2 cellular contexts compared by ENCODE assay signal in genomic region chr16:30011505-30012480, GRCh38.
TF ChIP-seq lines count a peak whose summit lies in the region.

No MANE protein-coding gene starts in this region.

TF ChIP-seq in HEK293, 187 proteins besides CTCF, POLR2A, EP300 and RAD21 (continues in another document):
- TF ChIP-seq ZNF112 (tag by site-specific recombination; IDR thresholded peaks at IDR 0.05) (no peak), HOXD13 (CRISPR knock-in tag; IDR thresholded peaks at IDR 0.05; ENCODE audit: borderline replicate concordance) (no peak), PATZ1 (tag by site-specific recombination; IDR thresholded peaks at IDR 0.05) (peak; percentile 27; the same call in 1 of the 2 replicates), ZNF530 (tag by site-specific recombination; IDR thresholded peaks at IDR 0.05; ENCODE audit: low read depth) (no peak), ZNF544 (tag by site-specific recombination; IDR thresholded peaks at IDR 0.05) (no peak), ZNF837 (tag by site-specific recombination; IDR thresholded peaks at IDR 0.05) (no peak), IKZF3 (tag by site-specific recombination; IDR thresholded peaks at IDR 0.05) (0 out of 2 replicates have a peak, but pooled peaks have one; percentile 17), ZNF830 (tag by site-specific recombination; IDR thresholded peaks at IDR 0.05; ENCODE audit: low read depth) (no peak), ZNF560 (tag by site-specific recombination; IDR thresholded peaks at IDR 0.05; ENCODE audit: borderline replicate concordance) (no peak), ZNF777 (tag by site-specific recombination; IDR thresholded peaks at IDR 0.05; ENCODE audit: borderline replicate concordance) (no peak), SCRT1 (tag by site-specific recombination; IDR thresholded peaks at IDR 0.05; ENCODE audit: borderline replicate concordance) (0 out of 2 replicates have a peak, but pooled peaks have one; percentile 37), PRDM10 (tag by site-specific recombination; IDR thresholded peaks at IDR 0.05) (peak; percentile 99), ZNF529 (tag by site-specific recombination; IDR thresholded peaks at IDR 0.05; ENCODE audit: insufficient replicate concordance) (no peak), ZBTB48 (tag by site-specific recombination; IDR thresholded peaks at IDR 0.05) (0 out of 2 replicates have a peak, but pooled peaks have one; percentile 11), ZFP69B (tag by site-specific recombination; IDR thresholded peaks at IDR 0.05) (no peak), ZSCAN30 (tag by site-specific recombination; IDR thresholded peaks at IDR 0.05) (no peak), SP3 (tag by site-specific recombination; IDR thresholded peaks at IDR 0.05) (0 out of 2 replicates have a peak, but pooled peaks have one; percentile 25), ZNF266 (tag by site-specific recombination; IDR thresholded peaks at IDR 0.05; ENCODE audit: low read depth) (no peak), SCRT2 (tag by site-specific recombination; IDR thresholded peaks at IDR 0.05) (peak; percentile 32; the same call in 1 of the 2 replicates), BCL11B (tag by site-specific recombination; IDR thresholded peaks at IDR 0.05; ENCODE audit: low read depth) (no peak)
- TF ChIP-seq, protein P1, sequence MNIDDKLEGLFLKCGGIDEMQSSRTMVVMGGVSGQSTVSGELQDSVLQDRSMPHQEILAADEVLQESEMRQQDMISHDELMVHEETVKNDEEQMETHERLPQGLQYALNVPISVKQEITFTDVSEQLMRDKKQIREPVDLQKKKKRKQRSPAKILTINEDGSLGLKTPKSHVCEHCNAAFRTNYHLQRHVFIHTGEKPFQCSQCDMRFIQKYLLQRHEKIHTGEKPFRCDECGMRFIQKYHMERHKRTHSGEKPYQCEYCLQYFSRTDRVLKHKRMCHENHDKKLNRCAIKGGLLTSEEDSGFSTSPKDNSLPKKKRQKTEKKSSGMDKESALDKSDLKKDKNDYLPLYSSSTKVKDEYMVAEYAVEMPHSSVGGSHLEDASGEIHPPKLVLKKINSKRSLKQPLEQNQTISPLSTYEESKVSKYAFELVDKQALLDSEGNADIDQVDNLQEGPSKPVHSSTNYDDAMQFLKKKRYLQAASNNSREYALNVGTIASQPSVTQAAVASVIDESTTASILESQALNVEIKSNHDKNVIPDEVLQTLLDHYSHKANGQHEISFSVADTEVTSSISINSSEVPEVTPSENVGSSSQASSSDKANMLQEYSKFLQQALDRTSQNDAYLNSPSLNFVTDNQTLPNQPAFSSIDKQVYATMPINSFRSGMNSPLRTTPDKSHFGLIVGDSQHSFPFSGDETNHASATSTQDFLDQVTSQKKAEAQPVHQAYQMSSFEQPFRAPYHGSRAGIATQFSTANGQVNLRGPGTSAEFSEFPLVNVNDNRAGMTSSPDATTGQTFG (tag by site-specific recombination; IDR thresholded peaks at IDR 0.05; ENCODE audit: borderline replicate concordance) = no peak
- TF ChIP-seq, protein P2, sequence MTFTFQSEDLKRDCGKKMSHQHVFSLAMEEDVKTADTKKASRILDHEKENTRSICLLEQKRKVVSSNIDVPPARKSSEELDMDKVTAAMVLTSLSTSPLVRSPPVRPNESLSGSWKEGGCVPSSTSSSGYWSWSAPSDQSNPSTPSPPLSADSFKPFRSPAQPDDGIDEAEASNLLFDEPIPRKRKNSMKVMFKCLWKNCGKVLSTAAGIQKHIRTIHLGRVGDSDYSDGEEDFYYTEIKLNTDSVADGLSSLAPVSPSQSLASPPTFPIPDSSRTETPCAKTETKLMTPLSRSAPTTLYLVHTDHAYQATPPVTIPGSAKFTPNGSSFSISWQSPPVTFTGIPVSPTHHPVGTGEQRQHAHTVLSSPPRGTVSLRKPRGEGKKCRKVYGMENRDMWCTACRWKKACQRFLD (tag by site-specific recombination; IDR thresholded peaks at IDR 0.05) = no peak

TF ChIP-seq in K562, 482 proteins besides CTCF, POLR2A, EP300 and RAD21:
- TF ChIP-seq EGR1 (conservative IDR thresholded peaks at IDR 0.05) = 0 out of 2 replicates have a peak, but pooled peaks have one; percentile 5
- TF ChIP-seq ZBTB7A (IDR thresholded peaks at IDR 0.05; ENCODE audit: borderline replicate concordance, control insufficient read depth, low read depth, low read length) = peak; percentile 40; the same call in 1 of the 2 replicates
- TF ChIP-seq MCM3 (IDR thresholded peaks at IDR 0.05) = no peak
- no peak for TF ChIP-seq GABPA (tag; conservative IDR thresholded peaks at IDR 0.05; ENCODE audit: low read depth)
- TF ChIP-seq ZNF124 (CRISPR knock-in tag; IDR thresholded peaks at IDR 0.05) = no peak
- no peak for TF ChIP-seq GATAD2A (IDR thresholded peaks at IDR 0.05)
- peak; percentile 58 for TF ChIP-seq PRDM10 (IDR thresholded peaks at IDR 0.05; ENCODE audit: partially characterized antibody)
- peak; percentile 34; the same call in 1 of the 2 replicates for TF ChIP-seq VEZF1 (CRISPR knock-in tag; IDR thresholded peaks at IDR 0.05)
